ENCODE assay signal across 10 cellular contexts in genomic region chr11:48116843-48117242, GRCh38.
DNase-seq lines count a peak whose midpoint lies in the region; ATAC-seq and TF ChIP-seq lines count a peak whose summit lies in the region.
"Had no signal": no experiment of that assay in that cellular context is flagged by ENCODE, and none has a peak within 500 bp of the region (broad histone marks: within the 10 kb centered on the region; RNA-seq: fewer than 3 reads in every experiment).

No MANE protein-coding gene starts in this region.

- intact Hi-C loops in heart left ventricle (cut with DNase I): no loop called here

- H3K27me3 ChIP-seq in Peyer's patch: no peaks in the 10 kb centered on the region
- H3K27me3 ChIP-seq in heart left ventricle: no peaks in the 10 kb centered on the region
- H3K27me3 ChIP-seq: ovary had no signal

- CTCF ChIA-PET in AG04449 (lab: Yijun Ruan, JAX): interaction anchor here (1.2 to 15.8 kb wide), 2 partner anchors 9 to 180 kb away, joined by 3 to 591 read pairs; no protein-coding TSS in a partner anchor

- H3K36me3 ChIP-seq in Peyer's patch: peaks cover 0 to 8% (median 0%) of the 10 kb centered on the region in 3 donors
- H3K36me3 ChIP-seq in heart left ventricle: peaks cover 0 to 38% (median 0%) of the 10 kb centered on the region in 9 donors
- H3K36me3 ChIP-seq: ovary had no signal

- H3K4me3 ChIP-seq in AG04449 (ENCODE audit: low read depth, low read length) (no peak overlapping the region), Peyer's patch (no peak overlapping the region), heart left ventricle (no peak overlapping the region)
- H3K4me3 ChIP-seq: ovary had no signal

- POLR2A ChIA-PET in AG04449 (lab: Yijun Ruan, JAX): no interaction called here

- ATAC-seq in GM18511 (IDR thresholded peaks at IDR 0.05; ENCODE audit: unreplicated experiment): peak; percentile 52
- peak in 2 of 4 donors; percentile 47 to 58 for ATAC-seq in heart left ventricle
- ATAC-seq in HG03108 (IDR thresholded peaks at IDR 0.05; ENCODE audit: unreplicated experiment): no peak

- TF ChIP-seq POLR2A in Peyer's patch (IDR thresholded peaks at IDR 0.05) (no peak), heart left ventricle (IDR thresholded peaks at IDR 0.05) (no peak)

- peak; percentile 23 for TF ChIP-seq CTCF in AG04449 (IDR thresholded peaks at IDR 0.05; ENCODE audit: insufficient read depth, low read length, missing control alignments)
- peak in 4 of 6 experiments; percentile 18 to 32 (median 29) for TF ChIP-seq CTCF in Peyer's patch (IDR thresholded peaks at IDR 0.05)
- TF ChIP-seq CTCF in heart left ventricle (IDR thresholded peaks at IDR 0.05): peak; percentile 23 to 58 (median 36)

- H3K9me3 ChIP-seq in Peyer's patch (peaks cover 0 to 3% (median 0%) of the 10 kb centered on the region in 4 donors), heart left ventricle (peaks cover 0 to 26% (median 13%) of the 10 kb centered on the region in 12 donors)
- H3K9me3 ChIP-seq: ovary had no signal

- H3K27ac ChIP-seq in Peyer's patch (no peak overlapping the region), heart left ventricle (no peak overlapping the region)
- H3K27ac ChIP-seq: ovary had no signal

- H3K4me1 ChIP-seq in Peyer's patch (no peaks in the 10 kb centered on the region), heart left ventricle (no peaks in the 10 kb centered on the region)

- DNase-seq in AG04449 (ENCODE audit: low read depth, low spot score): no peak
- no peak for DNase-seq in Peyer's patch
- no peak for DNase-seq in heart left ventricle
- no peak for DNase-seq in nucleus accumbens (lab: John Stamatoyannopoulos, UW)
- no peak for DNase-seq in NCI-H187 (lab: John Stamatoyannopoulos, UW)
- DNase-seq in effector CD4-positive, alpha-beta T cell: no peak
- DNase-seq: NCI-H226, ovary had no signal
